In genomic region chr6:101386982-101387381, GRCh38 we compare ENCODE assay signal across 17 cellular contexts. TPM values are rescaled to one million over a fixed set of nuclear protein-coding genes. Genes with fewer than 3 reads are reported as not detected.
DNase-seq lines count a peak whose midpoint lies in the region; ATAC-seq and TF ChIP-seq lines count a peak whose summit lies in the region.
"Had no signal": no experiment of that assay in that cellular context is flagged by ENCODE, and none has a peak within 500 bp of the region (broad histone marks: within the 10 kb centered on the region; RNA-seq: fewer than 3 reads in every experiment).

No MANE protein-coding gene starts in this region.

- H3K4me3 Mint-ChIP-seq in H9 (no peak overlapping the region), WTC11 (no peak overlapping the region)
- H3K4me3 Mint-ChIP-seq: activated CD4-positive, alpha-beta memory T cell treated with anti-CD3 and anti-CD28 coated beads for 36 hours; CD8-positive, alpha-beta T cell; naive B cell; stimulated activated naive CD8-positive, alpha-beta T cell treated with anti-CD3 and anti-CD28 coated beads, Interleukin-15, Interleukin-2, amounts not matched to agents 100 ng/mL and 50 ng/mL, for 24 hours had no signal

- H3K27ac Mint-ChIP-seq in H9 (no peak overlapping the region), WTC11 (no peak overlapping the region)
- H3K27ac Mint-ChIP-seq: activated CD4-positive, alpha-beta memory T cell treated with anti-CD3 and anti-CD28 coated beads for 36 hours; activated T-helper 2 cell treated with anti-CD3 and anti-CD28 coated beads, Interferon-gamma antibody, Interleukin-2, Interleukin-4, amounts not matched to agents 10 μg/mL and 5 μg/mL and 100 μg/mL, durations not matched to agents 14 hours and 24 hours and 36 hours; CD8-positive, alpha-beta T cell; naive B cell; stimulated activated naive CD8-positive, alpha-beta T cell treated with anti-CD3 and anti-CD28 coated beads, Interleukin-15, Interleukin-2, amounts not matched to agents 100 ng/mL and 50 ng/mL, for 24 hours had no signal

- H3K79me1 ChIP-seq in H9 (ENCODE audit: insufficient read depth, low read depth, low read length, poor library complexity, severe bottlenecking): no peaks in the 10 kb centered on the region

- no peak overlapping the region for H4K8ac ChIP-seq in H9 (replicated peaks; ENCODE audit: insufficient read length, low read depth, low read length)

- 0 out of 2 replicates have a peak, but pooled peaks cover 2% of the 10 kb centered on the region for H3K4me1 ChIP-seq in H9 (ENCODE audit: insufficient read depth, low read length)
- H3K4me1 ChIP-seq: ascending aorta had no signal

- H3K79me2 ChIP-seq in H9 (ENCODE audit: insufficient read depth, low read length): no peaks in the 10 kb centered on the region

- TF ChIP-seq CTCF in AG04450 (IDR thresholded peaks at IDR 0.05; ENCODE audit: low read depth, low read length) (peak; percentile 49), H9 (conservative IDR thresholded peaks at IDR 0.05) (peak; percentile 68), WTC11 (IDR thresholded peaks at IDR 0.05) (no peak), RWPE1 (conservative IDR thresholded peaks at IDR 0.05; ENCODE audit: low read depth) (no peak)

- H3K4me1 Mint-ChIP-seq in H9 (peaks cover 1 to 4% of the 10 kb centered on the region in 2 experiments; a peak in 1 of 4 replicates), WTC11 (peaks cover 6% of the 10 kb centered on the region)
- H3K4me1 Mint-ChIP-seq: naive B cell had no signal

- H3K23ac ChIP-seq in H9 (ENCODE audit: insufficient read length, low read depth, low read length): no peak overlapping the region

- H2BK20ac ChIP-seq in H9 (ENCODE audit: low read depth, low read length, poor library complexity, severe bottlenecking): no peak overlapping the region

- ATAC-seq in WTC11 (peak; percentile 96), left lobe of liver (no peak)
- ATAC-seq: CD8-positive, alpha-beta T cell had no signal

- H2BK120ac ChIP-seq in H9 (ENCODE audit: low read depth, low read length, poor library complexity, severe bottlenecking): no peak overlapping the region

- DNase-seq in AG04450 (ENCODE audit: low read depth, low spot score) (no peak), H9 (peak; percentile 28), WTC11 (ENCODE audit: low spot score) (no peak), iPS-NIHi11 (ENCODE audit: low spot score) (peak; percentile 46), RWPE1 (ENCODE audit: low spot score) (no peak), NCI-H1092 treated with DMSO at 0.1 percent for 48 hours (lab: John Stamatoyannopoulos, UW) (no peak), left lobe of liver (ENCODE audit: low spot score) (no peak), COR-L47 (lab: John Stamatoyannopoulos, UW) (no peak)
- DNase-seq: activated CD4-positive, alpha-beta memory T cell treated with anti-CD3 and anti-CD28 coated beads for 36 hours; CD8-positive, alpha-beta T cell; effector CD4-positive, alpha-beta T cell; kidney glomerular epithelial cell; naive B cell; sigmoid colon had no signal

- H3K9me3 ChIP-seq in AG04450 (ENCODE audit: control insufficient read depth, insufficient read depth, low read length) (no peaks in the 10 kb centered on the region), H9 (ENCODE audit: control insufficient read depth, low read depth, low read length) (no peaks in the 10 kb centered on the region)
- H3K9me3 ChIP-seq: ascending aorta, sigmoid colon had no signal

- H3K4me2 ChIP-seq in H9 (ENCODE audit: insufficient read depth, insufficient read length, low read length): no peak overlapping the region

- no peak overlapping the region for H3K56ac ChIP-seq in H9 (ENCODE audit: insufficient read length, low read depth, low read length)

- peaks cover 2% of the 10 kb centered on the region for H3K23me2 ChIP-seq in H9 (ENCODE audit: insufficient read length, low read depth, low read length, poor library complexity, severe bottlenecking)

- H3K4me3 ChIP-seq in AG04450 (ENCODE audit: low read depth, low read length): no peak overlapping the region
- H3K4me3 ChIP-seq: ascending aorta, sigmoid colon had no signal

- no peak overlapping the region for H2BK12ac ChIP-seq in H9 (ENCODE audit: insufficient read length, low read depth, low read length)

- H2AK5ac ChIP-seq in H9 (ENCODE audit: insufficient read length, low read length): no peak overlapping the region

- H2BK15ac ChIP-seq in H9 (ENCODE audit: low read depth, low read length): no peak overlapping the region

- H3T11ph ChIP-seq in H9 (ENCODE audit: low read length): no peak overlapping the region

- no CpG with 5 or more reads among the region's 1 CpG for WGBS in H9 (ENCODE audit: extremely low coverage, insufficient read length, low lambda C conversion rate)

- POLR2A ChIA-PET in AG04450 (lab: Yijun Ruan, JAX): no interaction called here
- POLR2A ChIA-PET in WTC11 (lab: Charles Lee): interaction anchor here (0.6 kb wide), 1 partner anchor 757 kb away, joined by 3 read pairs; no protein-coding TSS in a partner anchor
- POLR2A ChIA-PET in RWPE1 (lab: Yijun Ruan, JAX; ENCODE audit: low non-redundant PET): no interaction called here

- H3K27me3 Mint-ChIP-seq in H9 (ENCODE audit: low read depth) (peaks cover 26% of the 10 kb centered on the region), WTC11 (ENCODE audit: low read depth) (peaks cover 22% of the 10 kb centered on the region)

- no peak overlapping the region for H4K91ac ChIP-seq in H9 (ENCODE audit: insufficient read length, low read depth, low read length)

- no peak overlapping the region for H2AFZ ChIP-seq in H9 (ENCODE audit: low read length)

- no peak overlapping the region for H3K9ac ChIP-seq in H9 (ENCODE audit: extremely low read depth, insufficient read length, low read length)

- H3K27ac ChIP-seq in AG04450 (ENCODE audit: low read depth, low read length) (no peak overlapping the region), H9 (ENCODE audit: insufficient read length, low read depth, low read length) (no peak overlapping the region), RWPE1 (no peak overlapping the region)
- H3K27ac ChIP-seq: ascending aorta, sigmoid colon had no signal

- H2BK5ac ChIP-seq in H9 (ENCODE audit: insufficient read length, low read length): no peak overlapping the region

- H3K36me3 Mint-ChIP-seq in H9 (ENCODE audit: insufficient read depth in 1 of 3, low read depth in 3 of 3) (no peaks in the 10 kb centered on the region), WTC11 (no peaks in the 10 kb centered on the region)
- H3K36me3 Mint-ChIP-seq: activated CD4-positive, alpha-beta memory T cell treated with anti-CD3 and anti-CD28 coated beads for 36 hours; CD8-positive, alpha-beta T cell; naive B cell had no signal

- no peak overlapping the region for H3K14ac ChIP-seq in H9 (ENCODE audit: insufficient read depth, low read length)

- H3K18ac ChIP-seq in H9 (ENCODE audit: insufficient read length, low read depth, low read length): no peak overlapping the region

- CTCF ChIA-PET in AG04450 (lab: Charles Lee): interaction anchor here (0.6 to 1.0 kb wide), 4 partner anchors 22 to 987 kb away, joined by 3 read pairs; no protein-coding TSS in a partner anchor
- CTCF ChIA-PET in WTC11 (lab: Charles Lee): interaction anchor here (0.7 to 1.1 kb wide), 4 partner anchors 11 to 1520 kb away, joined by 3 read pairs; no protein-coding TSS in a partner anchor
- CTCF ChIA-PET in RWPE1 (lab: Yijun Ruan, JAX): interaction anchor here (1.2 kb wide), 1 partner anchor 8 kb away, joined by 4 read pairs; no protein-coding TSS in a partner anchor

- H3K4ac ChIP-seq in H9 (ENCODE audit: low read depth, low read length): no peak overlapping the region

- no peaks in the 10 kb centered on the region for H4K20me1 ChIP-seq in H9 (ENCODE audit: control insufficient read depth, insufficient read depth, insufficient read length)

- no peaks in the 10 kb centered on the region for H3K27me3 ChIP-seq in AG04450 (ENCODE audit: control insufficient read depth, insufficient read depth, low read length)
- H3K27me3 ChIP-seq in H9 (ENCODE audit: insufficient read depth, low read length): peaks cover 4% of the 10 kb centered on the region; the same call in 1 of the 2 replicates
- H3K27me3 ChIP-seq: ascending aorta had no signal

- H3K9me3 Mint-ChIP-seq in H9 (no peaks in the 10 kb centered on the region), WTC11 (no peaks in the 10 kb centered on the region)
- H3K9me3 Mint-ChIP-seq: activated T-helper 2 cell treated with anti-CD3 and anti-CD28 coated beads, Interferon-gamma antibody, Interleukin-2, Interleukin-4, amounts not matched to agents 10 μg/mL and 5 μg/mL and 100 μg/mL, durations not matched to agents 14 hours and 24 hours and 36 hours; CD8-positive, alpha-beta T cell had no signal

- no peak overlapping the region for H4K5ac ChIP-seq in H9 (ENCODE audit: insufficient read length, low read depth, low read length)

TF ChIP-seq in WTC11, 78 proteins besides CTCF, POLR2A, EP300 and RAD21 (continues in another document):
- TF ChIP-seq TEAD4 (CRISPR knock-in tag; IDR thresholded peaks at IDR 0.05) (peak; percentile 73; the same call in 1 of the 2 replicates), GABPB1 (CRISPR knock-in tag; IDR thresholded peaks at IDR 0.05) (no peak)

RNA-seq across cellular contexts. Expression of gene GRIK2, which starts 6.5 kb away (rescaled TPM):
- 10.6 and 12.8 TPM in 2 replicates for polyA plus RNA-seq in AG04450 (2011; rRNA removed)
- 36.1 and 45.0 TPM in 2 replicates for polyA minus RNA-seq in AG04450 (2011; rRNA and poly(A)+ RNA removed)
- total RNA-seq in H9 (2021) (0.70 and 0.90 TPM in 2 replicates), WTC11 (2021) (2.7 to 6.0 TPM (median 5.2 TPM) in 3 replicates), left lobe of liver (0.10 TPM)
- total RNA-seq: activated CD4-positive, alpha-beta memory T cell treated with anti-CD3 and anti-CD28 coated beads for 36 hours; activated T-helper 2 cell treated with anti-CD3 and anti-CD28 coated beads, Interferon-gamma antibody, Interleukin-2, Interleukin-4, amounts not matched to agents 10 μg/mL and 5 μg/mL and 100 μg/mL, durations not matched to agents 14 hours and 24 hours and 36 hours; ascending aorta; CD8-positive, alpha-beta T cell had no signal

Comparison
In these comparisons a context has a peak if more than half of its experiments do, and no peak if none do; other contexts are left out.
1. DNase-seq: peak in H9 (single experiment) and iPS-NIHi11 (single experiment); none in AG04450 (single experiment), WTC11 (single experiment), RWPE1 (single experiment), NCI-H1092 treated with DMSO at 0.1 percent for 48 hours (single experiment), left lobe of liver (single experiment) and COR-L47 (single experiment).
2. CTCF ChIP-seq: peak in AG04450 (single experiment) and H9 (single experiment); none in WTC11 (single experiment) and RWPE1 (single experiment).